In genomic region chr3:122987231-122987630, GRCh38 we compare ENCODE assay signal across 23 cellular contexts. TPM values are rescaled to one million over a fixed set of nuclear protein-coding genes. Genes with fewer than 3 reads are reported as not detected.
"Had no signal": no experiment of that assay in that cellular context is flagged by ENCODE, and none has a peak within 500 bp of the region (broad histone marks: within the 10 kb centered on the region; RNA-seq: fewer than 3 reads in every experiment).

No MANE protein-coding gene starts in this region.

- H3K27me3 ChIP-seq: right lobe of liver had no signal

- ATAC-seq: gastroesophageal sphincter; left ventricle myocardium superior; natural killer cell; right lobe of liver; stimulated activated naive CD8-positive, alpha-beta T cell treated with anti-CD3 and anti-CD28 coated beads, Interleukin-15, Interleukin-2, amounts not matched to agents 100 U/mL and 50 U/mL, for 24 hours; T-cell had no signal

- H3K9me3 Mint-ChIP-seq: memory B cell, natural killer cell, T-cell had no signal

- H3K27ac ChIP-seq: breast epithelium, gastroesophageal sphincter, right lobe of liver, suprapubic skin had no signal

- H3K4me3 Mint-ChIP-seq: memory B cell, natural killer cell, T-cell had no signal

- H3K4me1 Mint-ChIP-seq: natural killer cell, T-cell had no signal

- H3K27ac Mint-ChIP-seq: memory B cell, natural killer cell, T-cell had no signal

- DNase-seq: activated CD4-positive, alpha-beta T cell treated with anti-CD3 and anti-CD28 coated beads for 1 hour; activated CD4-positive, alpha-beta T cell treated with anti-CD3 and anti-CD28 coated beads, Interleukin-2, amount 50 U/mL, for 4 hours; activated naive CD4-positive, alpha-beta T cell; activated T-cell treated with anti-CD3 and anti-CD28 coated beads for 4 hours; aorta; dermis blood vessel endothelial cell; erythroblast; left ventricle myocardium superior; natural killer cell; right lobe of liver; stimulated activated CD4-positive, alpha-beta T cell treated with anti-CD3 and anti-CD28 coated beads, Interleukin-4, amount 100 ng/mL, for 4 hours; stimulated activated naive CD8-positive, alpha-beta T cell treated with anti-CD3 and anti-CD28 coated beads, Interleukin-15, Interleukin-2, amounts not matched to agents 100 U/mL and 50 U/mL, for 24 hours; T-cell; T-helper 9 cell; trophoblast cell had no signal

- H3K36me3 Mint-ChIP-seq: memory B cell, natural killer cell, T-cell had no signal

- H3K4me1 ChIP-seq: breast epithelium had no signal

- H3K36me3 ChIP-seq: breast epithelium, gastroesophageal sphincter, right lobe of liver, suprapubic skin had no signal

- H3K4me3 ChIP-seq: breast epithelium, gastroesophageal sphincter, right lobe of liver, smooth muscle cell, suprapubic skin had no signal

- H3K9me3 ChIP-seq: breast epithelium, gastroesophageal sphincter, right lobe of liver, suprapubic skin had no signal

RNA-seq across cellular contexts. Expression of gene SEMA5B, which starts 40.3 kb away (rescaled TPM):
- total RNA-seq: dermis blood vessel endothelial cell, kidney epithelial cell, osteoblast, pulmonary artery endothelial cell, smooth muscle cell had no signal
